ENCODE assay signal across 1 cellular context in the genomic region with DNA sequence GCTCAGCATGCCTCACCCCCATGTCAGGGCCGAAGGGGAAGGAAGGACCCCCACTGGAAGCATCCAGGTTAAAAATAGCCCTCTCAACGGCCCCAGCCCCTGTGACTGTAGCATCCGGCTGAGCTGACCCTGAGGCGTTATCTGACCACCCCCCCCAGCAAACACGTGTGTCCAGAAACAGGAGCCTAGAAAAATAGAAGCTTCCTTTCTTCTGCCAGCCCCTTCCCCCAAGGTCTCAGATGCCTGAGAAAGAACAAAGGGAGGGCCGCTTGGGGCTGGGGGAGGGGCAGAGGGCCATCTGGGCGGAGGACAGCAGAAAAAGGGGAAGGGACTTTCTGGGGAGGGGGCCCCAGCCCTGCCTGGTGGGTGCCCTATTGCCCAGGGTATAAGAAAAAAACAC.
TF ChIP-seq lines count a peak whose summit lies in the region.

No MANE protein-coding gene starts in this region.

TF ChIP-seq in endothelial cell of umbilical vein, 7 proteins besides CTCF, POLR2A, EP300 and RAD21 (continued from another document):
- TF ChIP-seq, protein P1, sequence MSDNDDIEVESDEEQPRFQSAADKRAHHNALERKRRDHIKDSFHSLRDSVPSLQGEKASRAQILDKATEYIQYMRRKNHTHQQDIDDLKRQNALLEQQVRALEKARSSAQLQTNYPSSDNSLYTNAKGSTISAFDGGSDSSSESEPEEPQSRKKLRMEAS (IDR thresholded peaks at IDR 0.05; ENCODE audit: insufficient read depth, insufficient read length): peak; percentile 45
- no peak for TF ChIP-seq JUN (IDR thresholded peaks at IDR 0.05; ENCODE audit: borderline replicate concordance, insufficient read depth, insufficient read length, low read depth)
- TF ChIP-seq MYC (IDR thresholded peaks at IDR 0.05; ENCODE audit: low read depth, low read length): no peak
- TF ChIP-seq FOS (IDR thresholded peaks at IDR 0.05; ENCODE audit: borderline replicate concordance, insufficient read depth, low read length): no peak
- TF ChIP-seq POLR2AphosphoS5 (IDR thresholded peaks at IDR 0.05; ENCODE audit: insufficient read depth, low read depth, low read length): peak; percentile 33
TF ChIP-seq in endothelial cell of umbilical vein: peak in this region for 3.
